Comparison of ENCODE assay signal across 25 cellular contexts in the genomic region with DNA sequence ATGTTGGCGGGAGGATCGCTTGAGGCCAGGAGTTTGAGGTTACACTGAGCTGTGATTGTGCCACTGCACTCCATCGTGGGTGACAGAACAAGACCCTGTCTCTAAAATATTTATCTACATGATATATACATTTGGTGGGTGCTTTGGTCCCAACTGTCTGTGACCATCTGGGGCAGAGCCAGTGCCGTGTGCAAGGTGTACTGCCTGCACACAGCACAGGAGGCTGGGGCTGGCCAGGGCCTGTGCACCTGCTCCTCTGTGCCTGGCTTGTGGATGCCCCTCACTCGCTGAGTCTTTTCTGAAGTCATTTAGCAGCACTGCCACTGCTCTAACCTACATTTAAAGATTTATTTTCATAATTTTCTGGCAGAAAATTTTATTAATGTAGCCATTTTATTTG.
"Had no signal": no experiment of that assay in that cellular context is flagged by ENCODE, and none has a peak within 500 bp of the region (broad histone marks: within the 10 kb centered on the region; RNA-seq: fewer than 3 reads in every experiment).

No MANE protein-coding gene starts in this region.

- H3K4me1 ChIP-seq: body of pancreas had no signal

- H3K27ac ChIP-seq: body of pancreas, SK-N-MC, VCaP had no signal

- H3K27me3 ChIP-seq: body of pancreas, MG63 had no signal

- H3K9me3 Mint-ChIP-seq: activated CD4-positive, alpha-beta memory T cell treated with anti-CD3 and anti-CD28 coated beads, Interleukin-2, amount 10 ng/mL, durations not matched to agents 7 days and 5 days; activated CD4-positive, alpha-beta T cell treated with anti-CD3 and anti-CD28 coated beads, Interleukin-2, amount 10 ng/mL, durations not matched to agents 7 days and 5 days; activated naive CD4-positive, alpha-beta T cell treated with anti-CD3 and anti-CD28 coated beads, Interleukin-2, amount 50 U/mL, for 24 hours; activated T-cell treated with anti-CD3 and anti-CD28 coated beads, Interleukin-2, amount 50 U/mL, for 72 hours; T-cell had no signal

- H3K4me3 Mint-ChIP-seq: activated CD4-positive, alpha-beta memory T cell treated with anti-CD3 and anti-CD28 coated beads, Interleukin-2, amount 10 ng/mL, durations not matched to agents 7 days and 5 days; activated CD4-positive, alpha-beta T cell treated with anti-CD3 and anti-CD28 coated beads, Interleukin-2, amount 10 ng/mL, durations not matched to agents 7 days and 5 days; activated naive CD4-positive, alpha-beta T cell treated with anti-CD3 and anti-CD28 coated beads, Interleukin-2, amount 50 U/mL, for 24 hours; activated T-cell treated with anti-CD3 and anti-CD28 coated beads, Interleukin-2, amount 50 U/mL, for 72 hours; T-cell had no signal

- DNase-seq: activated CD4-positive, alpha-beta memory T cell treated with anti-CD3 and anti-CD28 coated beads, Interleukin-2, amount 10 ng/mL, durations not matched to agents 7 days and 5 days; activated CD4-positive, alpha-beta T cell treated with anti-CD3 and anti-CD28 coated beads, Interleukin-2, amount 10 ng/mL, durations not matched to agents 7 days and 5 days; activated CD4-positive, CD25-positive, alpha-beta regulatory T cell; activated CD8-positive, alpha-beta memory T cell treated with anti-CD3 and anti-CD28 coated beads, Interleukin-2, amount 50 U/mL, for 4 hours; activated naive CD4-positive, alpha-beta T cell; activated T-cell treated with anti-CD3 and anti-CD28 coated beads, Interleukin-2, amount 50 U/mL, for 72 hours; aorta; body of pancreas; MG63; MV-4-11; NCI-H1092 treated with DMSO at 0.1 percent for 48 hours; NCI-H1417 treated with DMSO at 0.1 percent for 48 hours; NCI-H1694; NCI-H2029; NCI-H2107; NCI-H2171 treated with DMSO at 0.1 percent for 48 hours; NCI-H226; NCI-H526 treated with DMSO at 0.1 percent for 48 hours; NCI-H82; RPMI8226; T-cell had no signal

- H3K36me3 ChIP-seq: MG63 had no signal

- H3K27me3 Mint-ChIP-seq: activated CD4-positive, alpha-beta memory T cell treated with anti-CD3 and anti-CD28 coated beads, Interleukin-2, amount 10 ng/mL, durations not matched to agents 7 days and 5 days; activated CD4-positive, alpha-beta T cell treated with anti-CD3 and anti-CD28 coated beads, Interleukin-2, amount 10 ng/mL, durations not matched to agents 7 days and 5 days; activated naive CD4-positive, alpha-beta T cell treated with anti-CD3 and anti-CD28 coated beads, Interleukin-2, amount 50 U/mL, for 24 hours; T-cell had no signal

- ATAC-seq: activated T-cell treated with anti-CD3 and anti-CD28 coated beads, Interleukin-2, amount 50 U/mL, for 72 hours; body of pancreas; Right ventricle myocardium inferior; T-cell had no signal

- H3K9me3 ChIP-seq: body of pancreas, MG63 had no signal

- H3K4me3 ChIP-seq: body of pancreas, MG63, SK-N-MC had no signal

- H3K27ac Mint-ChIP-seq: activated CD4-positive, alpha-beta memory T cell treated with anti-CD3 and anti-CD28 coated beads, Interleukin-2, amount 10 ng/mL, durations not matched to agents 7 days and 5 days; activated CD4-positive, alpha-beta T cell treated with anti-CD3 and anti-CD28 coated beads, Interleukin-2, amount 10 ng/mL, durations not matched to agents 7 days and 5 days; activated naive CD4-positive, alpha-beta T cell treated with anti-CD3 and anti-CD28 coated beads, Interleukin-2, amount 50 U/mL, for 24 hours; activated T-cell treated with anti-CD3 and anti-CD28 coated beads, Interleukin-2, amount 50 U/mL, for 72 hours; T-cell had no signal
